26 cellular contexts compared by ENCODE assay signal in the genomic region with DNA sequence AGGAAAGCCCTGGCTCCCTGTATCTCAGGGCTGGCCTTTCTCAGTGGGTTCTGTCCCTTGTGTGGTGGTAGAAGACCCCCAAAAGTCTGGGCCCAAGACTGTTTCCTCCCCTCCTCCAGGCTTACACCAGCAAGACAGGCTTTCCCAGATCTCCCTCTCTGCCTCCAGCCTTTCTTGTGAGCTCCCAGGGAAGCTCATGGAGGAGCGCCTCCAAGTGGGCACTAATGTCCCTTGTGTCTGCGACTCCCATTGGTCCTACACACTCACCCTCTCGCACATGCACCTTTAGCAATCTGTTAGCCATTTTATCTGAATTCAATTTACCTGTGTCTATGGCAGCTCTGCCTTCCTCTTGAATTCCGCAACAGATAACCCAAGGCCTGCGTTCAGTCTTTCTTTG.
DNase-seq lines count a peak whose midpoint lies in the region; ATAC-seq and TF ChIP-seq lines count a peak whose summit lies in the region.
"Had no signal": no experiment of that assay in that cellular context is flagged by ENCODE, and none has a peak within 500 bp of the region (broad histone marks: within the 10 kb centered on the region; RNA-seq: fewer than 3 reads in every experiment).

No MANE protein-coding gene starts in this region.

- no peaks in the 10 kb centered on the region for H3K9me3 ChIP-seq in BLaER1 treated with 17β-estradiol and CSF1 and Interleukin-3, amounts not matched to agents 10 nM and 100 nM (replicated peaks in 1 of 11)
- H3K9me3 ChIP-seq: BE2C, colonic mucosa, lower lobe of right lung, SJCRH30, transverse colon had no signal

- H3K9me3 Mint-ChIP-seq in WTC11 = no peaks in the 10 kb centered on the region
- H3K9me3 Mint-ChIP-seq: activated naive CD8-positive, alpha-beta T cell treated with anti-CD3 and anti-CD28 coated beads, Interleukin-2, amount 50 U/mL, for 24 hours; activated T-cell treated with anti-CD3 and anti-CD28 coated beads, Interleukin-2, amount 50 U/mL, for 72 hours; natural killer cell treated with Interleukin-12 subunit alpha and Interleukin-12 subunit beta and Interleukin-15 and Interleukin-18, amount 100 ng/mL, for 72 hours; stimulated activated effector memory CD8-positive, alpha-beta T cell treated with anti-CD3 and anti-CD28 coated beads, Interleukin-12 subunit alpha, Interleukin-12 subunit beta, amount 100 ng/mL, for 72 hours had no signal

- H3K27ac Mint-ChIP-seq in WTC11 = no peak overlapping the region
- H3K27ac Mint-ChIP-seq: activated naive CD8-positive, alpha-beta T cell treated with anti-CD3 and anti-CD28 coated beads, Interleukin-2, amount 50 U/mL, for 24 hours; activated T-cell treated with anti-CD3 and anti-CD28 coated beads, Interleukin-2, amount 50 U/mL, for 72 hours; natural killer cell treated with Interleukin-12 subunit alpha and Interleukin-12 subunit beta and Interleukin-15 and Interleukin-18, amount 100 ng/mL, for 72 hours; stimulated activated effector memory CD8-positive, alpha-beta T cell treated with anti-CD3 and anti-CD28 coated beads, Interleukin-12 subunit alpha, Interleukin-12 subunit beta, amount 100 ng/mL, for 72 hours had no signal

- H3K4me3 Mint-ChIP-seq in WTC11 = no peak overlapping the region
- H3K4me3 Mint-ChIP-seq: activated naive CD8-positive, alpha-beta T cell treated with anti-CD3 and anti-CD28 coated beads, Interleukin-2, amount 50 U/mL, for 24 hours; activated T-cell treated with anti-CD3 and anti-CD28 coated beads, Interleukin-2, amount 50 U/mL, for 72 hours; natural killer cell treated with Interleukin-12 subunit alpha and Interleukin-12 subunit beta and Interleukin-15 and Interleukin-18, amount 100 ng/mL, for 72 hours; stimulated activated effector memory CD8-positive, alpha-beta T cell treated with anti-CD3 and anti-CD28 coated beads, Interleukin-12 subunit alpha, Interleukin-12 subunit beta, amount 100 ng/mL, for 72 hours had no signal

- TF ChIP-seq CTCF in WTC11 (IDR thresholded peaks at IDR 0.05) = no peak

- no peaks in the 10 kb centered on the region for H3K36me3 ChIP-seq in BLaER1 treated with 17β-estradiol and CSF1 and Interleukin-3, amounts not matched to agents 10 nM and 100 nM
- H3K36me3 ChIP-seq: BE2C, colonic mucosa, lower lobe of right lung, SJCRH30, transverse colon had no signal

- peak overlapping the region in 9 of 11 experiments; percentile 24 to 81 (median 73); a peak in 16 of 22 replicates for H3K27ac ChIP-seq in BLaER1 treated with 17β-estradiol and CSF1 and Interleukin-3, amounts not matched to agents 10 nM and 100 nM
- H3K27ac ChIP-seq: colonic mucosa, KMS-11, lower lobe of right lung, SJCRH30 had no signal

- DNase-seq in HT1080 (ENCODE audit: low read depth) (peak; percentile 10), WTC11 (ENCODE audit: low spot score) (peak; percentile 65), iPS-NIHi11 (ENCODE audit: low spot score) (peak; percentile 34), ecto neural progenitor cell (ENCODE audit: low spot score) (no peak)
- DNase-seq in stimulated activated naive CD4-positive, alpha-beta T cell (lab: John Stamatoyannopoulos, UW) = no peak
- DNase-seq: activated CD4-positive, alpha-beta T cell treated with anti-CD3 and anti-CD28 coated beads, Interleukin-2, amount 50 U/mL, for 4 hours; activated naive CD4-positive, alpha-beta T cell; activated naive CD8-positive, alpha-beta T cell treated with anti-CD3 and anti-CD28 coated beads, Interleukin-2, amount 50 U/mL, for 24 hours; activated T-cell treated with anti-CD3 and anti-CD28 coated beads, Interleukin-2, amount 50 U/mL, for 72 hours; BE2C; colonic mucosa; effector memory CD4-positive, alpha-beta T cell; lower lobe of right lung; NCI-H2081; NCI-H2227 treated with DMSO at 0.1 percent for 48 hours; SJCRH30; stimulated activated CD4-positive, alpha-beta T cell treated with anti-CD3 and anti-CD28 coated beads, Interleukin-15, amount 100 ng/mL, for 24 hours; T-helper 1 cell; transverse colon had no signal

- no peaks in the 10 kb centered on the region for H3K27me3 ChIP-seq in BLaER1 treated with 17β-estradiol and CSF1 and Interleukin-3, amounts not matched to agents 10 nM and 100 nM
- H3K27me3 ChIP-seq: BE2C, colonic mucosa, SJCRH30, transverse colon had no signal

- peaks cover 11 to 25% (median 18%) of the 10 kb centered on the region in 10 experiments for H3K4me1 ChIP-seq in BLaER1 treated with 17β-estradiol and CSF1 and Interleukin-3, amounts not matched to agents 10 nM and 100 nM
- H3K4me1 ChIP-seq: BE2C, colonic mucosa, lower lobe of right lung, transverse colon had no signal

- no peaks in the 10 kb centered on the region for H3K36me3 Mint-ChIP-seq in WTC11
- H3K36me3 Mint-ChIP-seq: natural killer cell treated with Interleukin-12 subunit alpha and Interleukin-12 subunit beta and Interleukin-15 and Interleukin-18, amount 100 ng/mL, for 72 hours; stimulated activated effector memory CD8-positive, alpha-beta T cell treated with anti-CD3 and anti-CD28 coated beads, Interleukin-12 subunit alpha, Interleukin-12 subunit beta, amount 100 ng/mL, for 72 hours had no signal

- ATAC-seq in WTC11 (peak; percentile 93), HG02885 (IDR thresholded peaks at IDR 0.05; ENCODE audit: poor library complexity, unreplicated experiment) (no peak), GM19455 (IDR thresholded peaks at IDR 0.05; ENCODE audit: unreplicated experiment) (no peak)
- ATAC-seq: activated naive CD8-positive, alpha-beta T cell treated with anti-CD3 and anti-CD28 coated beads, Interleukin-2, amount 50 U/mL, for 24 hours; esophagus mucosa; lower lobe of right lung had no signal

- H4K20me1 ChIP-seq in BLaER1 treated with 17β-estradiol and CSF1 and Interleukin-3, amounts not matched to agents 10 nM and 100 nM = no peaks in the 10 kb centered on the region

- CTCF ChIA-PET in WTC11 (lab: Charles Lee) = interaction anchor here (0.7 to 2.8 kb wide), 28 partner anchors 8 to 334 kb away, joined by 3 to 16 read pairs (median 4); partner anchors contain the start of gene CAND1

- no peaks in the 10 kb centered on the region for H3K27me3 Mint-ChIP-seq in WTC11 (ENCODE audit: low read depth)
- H3K27me3 Mint-ChIP-seq: activated naive CD8-positive, alpha-beta T cell treated with anti-CD3 and anti-CD28 coated beads, Interleukin-2, amount 50 U/mL, for 24 hours had no signal

- H3K4me2 ChIP-seq in BLaER1 treated with 17β-estradiol and CSF1 and Interleukin-3, amounts not matched to agents 10 nM and 100 nM = peak overlapping the region; percentile 56 to 84 (median 77)
- H3K4me2 ChIP-seq: KMS-11 had no signal

- 0 out of 20 replicates have a peak overlapping the region, but pooled peaks of 2 of the 10 experiments have one; percentile 12 to 28 for H3K4me3 ChIP-seq in BLaER1 treated with 17β-estradiol and CSF1 and Interleukin-3, amounts not matched to agents 10 nM and 100 nM
- H3K4me3 ChIP-seq: colonic mucosa, lower lobe of right lung, SJCRH30, transverse colon had no signal

- H3K4me1 Mint-ChIP-seq in WTC11 = peaks cover 46% of the 10 kb centered on the region
- H3K4me1 Mint-ChIP-seq: stimulated activated effector memory CD8-positive, alpha-beta T cell treated with anti-CD3 and anti-CD28 coated beads, Interleukin-12 subunit alpha, Interleukin-12 subunit beta, amount 100 ng/mL, for 72 hours had no signal

- POLR2A ChIA-PET in WTC11 (lab: Charles Lee) = interaction anchor here (0.7 kb wide), 1 partner anchor 251 kb away, joined by 3 read pairs; the partner anchor contains the start of gene CAND1

- peak overlapping the region in 7 of 11 experiments; percentile 47 to 67 (median 63); a peak in 9 of 22 replicates for H3K9ac ChIP-seq in BLaER1 treated with 17β-estradiol and CSF1 and Interleukin-3, amounts not matched to agents 10 nM and 100 nM
- H3K9ac ChIP-seq: KMS-11 had no signal

TF ChIP-seq in WTC11, 78 proteins besides CTCF, POLR2A, EP300 and RAD21:
- peak; percentile 39; the same call in 1 of the 2 replicates for TF ChIP-seq TEAD1 (CRISPR knock-in tag; IDR thresholded peaks at IDR 0.05)
- TF ChIP-seq ZNF281 (CRISPR knock-in tag; IDR thresholded peaks at IDR 0.05) = no peak

Comparison
In these comparisons a context has a peak if more than half of its experiments do, and no peak if none do; other contexts are left out.
1. DNase-seq: peak in HT1080 (single experiment), WTC11 (single experiment) and iPS-NIHi11 (single experiment); none in ecto neural progenitor cell (single experiment) and stimulated activated naive CD4-positive, alpha-beta T cell (0 of 6).